1 cellular context compared by ENCODE assay signal in the genomic region with DNA sequence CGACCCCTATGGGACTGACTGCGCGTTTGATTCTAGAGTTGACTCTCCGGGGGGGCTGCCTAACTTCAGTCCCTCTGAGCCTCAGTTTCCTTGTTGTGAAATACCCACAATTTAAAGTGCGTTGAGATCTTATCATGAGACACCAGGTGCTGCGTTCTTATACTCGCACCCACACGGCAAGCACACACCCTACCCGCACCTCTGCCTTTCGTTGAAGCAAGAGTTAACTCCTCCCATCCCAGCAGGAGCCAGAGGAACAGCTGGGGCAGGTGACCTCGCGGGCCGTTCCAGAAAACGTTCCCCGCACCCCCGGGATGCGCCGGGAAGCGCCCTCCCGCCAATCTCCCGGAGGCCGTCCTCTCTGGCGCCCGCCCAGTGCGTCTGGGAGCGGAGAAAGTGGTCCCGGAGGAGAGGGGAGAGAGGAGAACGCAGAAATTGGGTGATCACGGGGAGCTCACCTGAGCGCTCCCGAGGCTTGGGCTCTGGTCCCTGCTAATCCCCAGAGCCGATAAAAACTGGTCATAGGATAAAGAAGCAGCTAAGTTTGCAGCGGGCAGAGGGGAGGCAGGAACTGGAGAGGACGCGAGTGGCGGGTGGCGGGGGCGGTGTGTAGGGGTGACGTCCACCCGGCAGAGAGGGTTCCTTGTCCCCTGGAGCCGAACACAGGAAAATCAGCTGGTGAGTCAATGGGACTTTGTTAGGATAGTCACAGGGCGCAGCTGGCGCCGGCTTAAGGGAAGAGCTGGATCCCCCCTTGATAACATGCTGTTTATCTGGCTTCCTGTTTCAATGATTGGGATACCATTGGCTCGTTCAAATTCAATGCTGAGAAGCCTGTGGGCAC.
TF ChIP-seq lines count a peak whose summit lies in the region.

No MANE protein-coding gene starts in this region.

TF ChIP-seq in K562, 482 proteins besides CTCF, POLR2A, EP300 and RAD21 (continued from another document and continues in another):
- TF ChIP-seq, protein P1, sequence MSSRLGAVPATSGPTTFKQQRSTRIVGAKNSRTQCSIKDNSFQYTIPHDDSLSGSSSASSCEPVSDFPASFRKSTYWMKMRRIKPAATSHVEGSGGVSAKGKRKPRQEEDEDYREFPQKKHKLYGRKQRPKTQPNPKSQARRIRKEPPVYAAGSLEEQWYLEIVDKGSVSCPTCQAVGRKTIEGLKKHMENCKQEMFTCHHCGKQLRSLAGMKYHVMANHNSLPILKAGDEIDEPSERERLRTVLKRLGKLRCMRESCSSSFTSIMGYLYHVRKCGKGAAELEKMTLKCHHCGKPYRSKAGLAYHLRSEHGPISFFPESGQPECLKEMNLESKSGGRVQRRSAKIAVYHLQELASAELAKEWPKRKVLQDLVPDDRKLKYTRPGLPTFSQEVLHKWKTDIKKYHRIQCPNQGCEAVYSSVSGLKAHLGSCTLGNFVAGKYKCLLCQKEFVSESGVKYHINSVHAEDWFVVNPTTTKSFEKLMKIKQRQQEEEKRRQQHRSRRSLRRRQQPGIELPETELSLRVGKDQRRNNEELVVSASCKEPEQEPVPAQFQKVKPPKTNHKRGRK (tag; IDR thresholded peaks at IDR 0.05): no peak
- TF ChIP-seq ZNF592 (IDR thresholded peaks at IDR 0.05): no peak
- no peak for TF ChIP-seq BRD4 (IDR thresholded peaks at IDR 0.05)
- TF ChIP-seq KLF1 (tag; IDR thresholded peaks at IDR 0.05): no peak
- peak; percentile 22; the same call in 1 of the 2 replicates for TF ChIP-seq CXXC5 (CRISPR knock-in tag; IDR thresholded peaks at IDR 0.05)
- TF ChIP-seq, protein P2, sequence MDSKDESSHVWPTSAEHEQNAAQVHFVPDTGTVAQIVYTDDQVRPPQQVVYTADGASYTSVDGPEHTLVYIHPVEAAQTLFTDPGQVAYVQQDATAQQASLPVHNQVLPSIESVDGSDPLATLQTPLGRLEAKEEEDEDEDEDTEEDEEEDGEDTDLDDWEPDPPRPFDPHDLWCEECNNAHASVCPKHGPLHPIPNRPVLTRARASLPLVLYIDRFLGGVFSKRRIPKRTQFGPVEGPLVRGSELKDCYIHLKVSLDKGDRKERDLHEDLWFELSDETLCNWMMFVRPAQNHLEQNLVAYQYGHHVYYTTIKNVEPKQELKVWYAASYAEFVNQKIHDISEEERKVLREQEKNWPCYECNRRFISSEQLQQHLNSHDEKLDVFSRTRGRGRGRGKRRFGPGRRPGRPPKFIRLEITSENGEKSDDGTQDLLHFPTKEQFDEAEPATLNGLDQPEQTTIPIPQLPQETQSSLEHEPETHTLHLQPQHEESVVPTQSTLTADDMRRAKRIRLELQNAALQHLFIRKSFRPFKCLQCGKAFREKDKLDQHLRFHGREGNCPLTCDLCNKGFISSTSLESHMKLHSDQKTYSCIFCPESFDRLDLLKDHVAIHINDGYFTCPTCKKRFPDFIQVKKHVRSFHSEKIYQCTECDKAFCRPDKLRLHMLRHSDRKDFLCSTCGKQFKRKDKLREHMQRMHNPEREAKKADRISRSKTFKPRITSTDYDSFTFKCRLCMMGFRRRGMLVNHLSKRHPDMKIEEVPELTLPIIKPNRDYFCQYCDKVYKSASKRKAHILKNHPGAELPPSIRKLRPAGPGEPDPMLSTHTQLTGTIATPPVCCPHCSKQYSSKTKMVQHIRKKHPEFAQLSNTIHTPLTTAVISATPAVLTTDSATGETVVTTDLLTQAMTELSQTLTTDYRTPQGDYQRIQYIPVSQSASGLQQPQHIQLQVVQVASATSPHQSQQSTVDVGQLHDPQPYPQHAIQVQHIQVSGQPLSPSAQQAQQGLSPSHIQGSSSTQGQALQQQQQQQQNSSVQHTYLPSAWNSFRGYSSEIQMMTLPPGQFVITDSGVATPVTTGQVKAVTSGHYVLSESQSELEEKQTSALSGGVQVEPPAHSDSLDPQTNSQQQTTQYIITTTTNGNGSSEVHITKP (IDR thresholded peaks at IDR 0.05; ENCODE audit: partially characterized antibody): peak; percentile 76
- no peak for TF ChIP-seq PYGO2 (tag; IDR thresholded peaks at IDR 0.05)
- no peak for TF ChIP-seq SRF (CRISPR knock-in tag; IDR thresholded peaks at IDR 0.05)
- no peak for TF ChIP-seq ZNF253 (CRISPR knock-in tag; conservative IDR thresholded peaks at IDR 0.05)
- no peak for TF ChIP-seq RFX1 (IDR thresholded peaks at IDR 0.05)
- peak; percentile 2; the same call in 1 of the 2 replicates for TF ChIP-seq PHF8 (IDR thresholded peaks at IDR 0.05; ENCODE audit: borderline replicate concordance, low read length)
- TF ChIP-seq GATAD2B (IDR thresholded peaks at IDR 0.05; ENCODE audit: borderline replicate concordance): no peak
- TF ChIP-seq ZNF395 (CRISPR knock-in tag; IDR thresholded peaks at IDR 0.05): peak; percentile 30; the same call in 1 of the 2 replicates
- TF ChIP-seq TEAD2 (tag; IDR thresholded peaks at IDR 0.05): no peak
- peak; percentile 85 for TF ChIP-seq EGR1 (conservative IDR thresholded peaks at IDR 0.05)
- no peak for TF ChIP-seq ETV1 (tag; conservative IDR thresholded peaks at IDR 0.05; ENCODE audit: low read depth)
- no peak for TF ChIP-seq SRSF1 (IDR thresholded peaks at IDR 0.05; ENCODE audit: low read depth, low read length)
- TF ChIP-seq RBM34 (IDR thresholded peaks at IDR 0.05; ENCODE audit: borderline replicate concordance, insufficient read depth, low read length): no peak
- TF ChIP-seq HMGN3 (IDR thresholded peaks at IDR 0.05; ENCODE audit: borderline replicate concordance, extremely low read depth, insufficient read length, low read depth, low read length): no peak
- TF ChIP-seq ETV6 (IDR thresholded peaks at IDR 0.05; ENCODE audit: borderline replicate concordance in 1 of 2, low read depth in 2 of 2, low read length in 1 of 2): no peak
- TF ChIP-seq ETV6 (CRISPR knock-in tag; IDR thresholded peaks at IDR 0.05; ENCODE audit: borderline replicate concordance): no peak
- 0 out of 2 replicates have a peak, but pooled peaks have one; percentile 88 for TF ChIP-seq RREB1 (CRISPR knock-in tag; IDR thresholded peaks at IDR 0.05)
- TF ChIP-seq NUFIP1 (IDR thresholded peaks at IDR 0.05; ENCODE audit: partially characterized antibody): no peak
- no peak for TF ChIP-seq E2F6 (IDR thresholded peaks at IDR 0.05; ENCODE audit: borderline replicate concordance in 1 of 2, extremely low read depth in 1 of 2, insufficient read depth in 1 of 2, insufficient read length in 1 of 2, low read depth in 1 of 2, low read length in 1 of 2, poor library complexity in 1 of 2, severe bottlenecking in 1 of 2)
- no peak for TF ChIP-seq SMAD2 (IDR thresholded peaks at IDR 0.05; ENCODE audit: low read depth, low read length)
- no peak for TF ChIP-seq MED1 (CRISPR knock-in tag; IDR thresholded peaks at IDR 0.05; ENCODE audit: borderline replicate concordance)
- no peak for TF ChIP-seq TFAM (CRISPR knock-in tag; conservative IDR thresholded peaks at IDR 0.05)
- TF ChIP-seq MAZ (CRISPR knock-in tag; conservative IDR thresholded peaks at IDR 0.05 in 1 of 2, IDR thresholded peaks at IDR 0.05 in 1 of 2): no peak; a peak in 1 of 4 replicates
- TF ChIP-seq ZNF780A (CRISPR knock-in tag; IDR thresholded peaks at IDR 0.05): no peak
- TF ChIP-seq NR2C1 (IDR thresholded peaks at IDR 0.05): no peak
- TF ChIP-seq NR2C1 (tag; IDR thresholded peaks at IDR 0.05): no peak
- peak; percentile 23; the same call in 1 of the 2 replicates for TF ChIP-seq MBD2 (IDR thresholded peaks at IDR 0.05; ENCODE audit: borderline replicate concordance, low read depth)
- TF ChIP-seq RCOR1 (IDR thresholded peaks at IDR 0.05; ENCODE audit: borderline replicate concordance in 1 of 2, low read depth in 2 of 2, low read length in 2 of 2): no peak
- TF ChIP-seq EHMT2 (IDR thresholded peaks at IDR 0.05): no peak
- no peak for TF ChIP-seq MEIS2 (IDR thresholded peaks at IDR 0.05; ENCODE audit: partially characterized antibody)
- no peak for TF ChIP-seq ZBTB7A (IDR thresholded peaks at IDR 0.05; ENCODE audit: borderline replicate concordance, control insufficient read depth, low read depth, low read length)
- no peak for TF ChIP-seq SNRNP70 (optimal IDR thresholded peaks at IDR 0.05; ENCODE audit: low read depth, low read length)
- no peak for TF ChIP-seq MAFK (IDR thresholded peaks at IDR 0.05; ENCODE audit: low read length)
- TF ChIP-seq RBM22 (IDR thresholded peaks at IDR 0.05; ENCODE audit: low read depth, low read length, poor library complexity, severe bottlenecking): no peak
- no peak for TF ChIP-seq ZNF76 (CRISPR knock-in tag; IDR thresholded peaks at IDR 0.05; ENCODE audit: borderline replicate concordance)
- TF ChIP-seq ZNF165 (CRISPR knock-in tag; IDR thresholded peaks at IDR 0.05; ENCODE audit: borderline replicate concordance): no peak
